Comparison of ENCODE assay signal across 8 cellular contexts in the genomic region with DNA sequence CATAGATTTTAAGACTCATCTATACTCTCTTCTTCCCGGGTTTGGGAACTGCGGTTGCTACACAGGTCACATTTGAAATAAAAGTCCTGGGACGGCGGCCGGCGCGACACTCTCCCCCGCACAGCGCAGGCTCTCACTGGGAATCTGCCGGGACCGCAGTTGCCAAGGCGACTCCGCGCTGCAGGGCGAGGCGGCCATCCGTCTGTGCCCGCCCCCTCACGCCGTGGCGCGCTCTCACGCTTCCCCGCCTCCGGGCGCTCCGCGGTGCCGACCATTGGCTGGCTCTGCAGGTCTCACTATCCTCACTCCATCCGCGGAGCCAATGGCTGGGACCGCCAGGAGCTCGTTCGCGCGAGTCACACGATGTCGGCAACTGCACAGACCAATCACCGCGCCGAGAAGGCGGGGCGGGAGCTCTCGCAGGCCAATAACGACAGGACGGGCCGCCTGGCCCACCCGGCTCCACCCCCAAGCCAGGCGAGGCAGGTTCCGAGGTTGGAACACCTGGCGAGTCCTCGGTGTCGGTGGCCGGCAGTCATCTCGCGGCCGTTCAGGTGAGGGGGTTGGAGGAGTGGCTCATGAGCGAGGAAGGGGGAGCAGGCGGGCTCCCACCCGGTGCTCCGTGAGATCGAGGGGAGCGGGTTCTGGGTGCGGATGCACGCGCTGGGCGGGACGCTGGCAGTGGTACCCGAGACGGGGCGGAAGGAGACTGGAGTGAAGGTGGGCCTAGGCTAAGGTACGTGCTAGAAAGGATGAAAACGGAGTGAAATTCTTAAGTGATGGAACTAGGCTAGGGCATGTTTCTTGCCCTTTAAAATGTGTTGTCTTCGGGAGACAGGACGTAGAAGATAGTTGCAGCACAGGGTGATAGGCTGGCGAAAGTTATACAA. TPM values are rescaled to one million over a fixed set of nuclear protein-coding genes. Genes with fewer than 3 reads are reported as not detected.
DNase-seq lines count a peak whose midpoint lies in the region; ATAC-seq and TF ChIP-seq lines count a peak whose summit lies in the region.

A gene (plus strand): TSS at position 459 of the 890 bp plus-strand sequence. CDS start 5,702 bp downstream, outside the sequence.

- no peaks in the 10 kb centered on the region for H3K27me3 Mint-ChIP-seq in activated naive CD8-positive, alpha-beta T cell treated with anti-CD3 and anti-CD28 coated beads, Interleukin-2, amount 50 U/mL, for 24 hours

- H3K27me3 ChIP-seq in SU-DHL-6 (ENCODE audit: low read length), result no peaks in the 10 kb centered on the region
- no peaks in the 10 kb centered on the region for H3K27me3 ChIP-seq in ovary
- H3K27me3 ChIP-seq in thyroid gland, result no peaks in the 10 kb centered on the region

- H3K9me3 ChIP-seq in SU-DHL-6 (ENCODE audit: insufficient read depth, low read length) (no peaks in the 10 kb centered on the region), ovary (no peaks in the 10 kb centered on the region), thyroid gland (no peaks in the 10 kb centered on the region)

- ATAC-seq in HG02763 (IDR thresholded peaks at IDR 0.05; ENCODE audit: unreplicated experiment) (peak; percentile 98), Right ventricle myocardium inferior (peak; percentile 100)
- ATAC-seq in activated naive CD8-positive, alpha-beta T cell treated with anti-CD3 and anti-CD28 coated beads, Interleukin-2, amount 50 U/mL, for 24 hours, result peak; percentile 99

- peak within 1 kb of the TSS; percentile 92 for H3K4me2 ChIP-seq in SU-DHL-6 (ENCODE audit: low read depth, low read length, poor library complexity, severe bottlenecking)

- no peaks in the 10 kb centered on the region for H3K9me2 ChIP-seq in SU-DHL-6 (replicated peaks; ENCODE audit: insufficient read depth, low read length)

- H3K4me3 ChIP-seq in GM12875 (ENCODE audit: low read depth, low read length), result peak within 1 kb of the TSS; percentile 76
- peak within 1 kb of the TSS; percentile 85 for H3K4me3 ChIP-seq in SU-DHL-6 (ENCODE audit: insufficient read depth, low read length, poor library complexity, severe bottlenecking)
- peak within 1 kb of the TSS; percentile 90 for H3K4me3 ChIP-seq in ovary
- peak within 1 kb of the TSS; percentile 54 to 88 (median 68) for H3K4me3 ChIP-seq in thyroid gland (replicated peaks in 1 of 3)

- intact Hi-C loops in Right ventricle myocardium inferior (cut with DNase I) (loop anchor here (2.0 kb wide), 2 partner anchors 121 to 215 kb away; a partner anchor contains a TSS), ovary (cut with DNase I) (loop anchor here in 2 of 4 donors (5.0 to 10.0 kb wide), 2 partner anchors 213 to 215 kb away; a partner anchor contains a TSS), thyroid gland (cut with DNase I) (loop anchor here (5.0 to 10.0 kb wide), 2 partner anchors 123 to 215 kb away; a partner anchor contains a TSS)

- no peak within 1 kb of the TSS for H3K4me3 Mint-ChIP-seq in activated naive CD8-positive, alpha-beta T cell treated with anti-CD3 and anti-CD28 coated beads, Interleukin-2, amount 50 U/mL, for 24 hours

- H3K79me2 ChIP-seq in SU-DHL-6 (ENCODE audit: insufficient read depth, low read length), result peaks cover 49% of the 10 kb centered on the region

- H3K36me3 Mint-ChIP-seq in activated naive CD8-positive, alpha-beta T cell treated with anti-CD3 and anti-CD28 coated beads, Interleukin-2, amount 50 U/mL, for 24 hours (ENCODE audit: low read depth), result peaks cover 18% of the 10 kb centered on the region

- H3K27ac ChIP-seq in SU-DHL-6 (ENCODE audit: low read depth, low read length), result peak within 1 kb of the TSS; percentile 85
- peak within 1 kb of the TSS; percentile 77 to 82 for H3K27ac ChIP-seq in ovary
- H3K27ac ChIP-seq in thyroid gland, result peak within 1 kb of the TSS; percentile 76 to 92 (median 85)

- peaks cover 32% of the 10 kb centered on the region for H4K20me1 ChIP-seq in SU-DHL-6 (ENCODE audit: low read depth, low read length)

- DNase-seq in NCI-H1417 (lab: John Stamatoyannopoulos, UW), result peak; percentile 96 to 99 (median 99)
- peak; percentile 97 for DNase-seq in activated naive CD8-positive, alpha-beta T cell treated with anti-CD3 and anti-CD28 coated beads, Interleukin-2, amount 50 U/mL, for 24 hours
- DNase-seq in Right ventricle myocardium inferior (ENCODE audit: missing footprints), result peak; percentile 100
- peak; percentile 98 to 99 (median 99) for DNase-seq in ovary
- DNase-seq in thyroid gland, result peak; percentile 100

- peaks cover 27% of the 10 kb centered on the region for H3K4me1 Mint-ChIP-seq in activated naive CD8-positive, alpha-beta T cell treated with anti-CD3 and anti-CD28 coated beads, Interleukin-2, amount 50 U/mL, for 24 hours

- TF ChIP-seq POLR2A in ovary (IDR thresholded peaks at IDR 0.05) (peak; percentile 65), thyroid gland (IDR thresholded peaks at IDR 0.05) (peak in 1 of 2 donors; percentile 92)

- peaks cover 10% of the 10 kb centered on the region; the same call in 1 of the 2 replicates for H3F3A ChIP-seq in SU-DHL-6 (ENCODE audit: insufficient read depth)

- no peaks in the 10 kb centered on the region for H3K9me3 Mint-ChIP-seq in activated naive CD8-positive, alpha-beta T cell treated with anti-CD3 and anti-CD28 coated beads, Interleukin-2, amount 50 U/mL, for 24 hours

- TF ChIP-seq EP300 in ovary (IDR thresholded peaks at IDR 0.05), result no peak

- H2AFZ ChIP-seq in SU-DHL-6 (ENCODE audit: low read depth, low read length, severe bottlenecking), result peak within 1 kb of the TSS; percentile 81

- 0 to 1% (median 1%) methylated on average over 66 to 76 of the region's 76 CpGs for WGBS in ovary, 3 donors
- 0 to 1% methylated on average over 36 to 64 of the region's 76 CpGs for WGBS in thyroid gland, 2 donors

- no peak within 1 kb of the TSS for H3K27ac Mint-ChIP-seq in activated naive CD8-positive, alpha-beta T cell treated with anti-CD3 and anti-CD28 coated beads, Interleukin-2, amount 50 U/mL, for 24 hours

- no peak for TF ChIP-seq CTCF in GM12875 (IDR thresholded peaks at IDR 0.05; ENCODE audit: borderline replicate concordance, insufficient read depth, low read depth, low read length)
- TF ChIP-seq CTCF in SU-DHL-6 (IDR thresholded peaks at IDR 0.05; ENCODE audit: insufficient read depth, low read length, poor library complexity, severe bottlenecking), result no peak
- no peak for TF ChIP-seq CTCF in ovary (IDR thresholded peaks at IDR 0.05)
- TF ChIP-seq CTCF in thyroid gland (IDR thresholded peaks at IDR 0.05), result no peak

- H3K9ac ChIP-seq in SU-DHL-6 (ENCODE audit: low read length), result peak within 1 kb of the TSS; percentile 72

- H3K4me1 ChIP-seq in ovary (ENCODE audit: insufficient read depth) (peaks cover 10% of the 10 kb centered on the region), thyroid gland (peaks cover 6 to 11% of the 10 kb centered on the region in 2 donors)

- H3K36me3 ChIP-seq in SU-DHL-6 (ENCODE audit: low read length) (peaks cover 20% of the 10 kb centered on the region), ovary (no peaks in the 10 kb centered on the region), thyroid gland (no peaks in the 10 kb centered on the region)

RNA-seq across cellular contexts. Expression of the gene that starts here (rescaled TPM):
- 8.5 TPM for total RNA-seq in Right ventricle myocardium inferior
- total RNA-seq in ovary, result 100 to 1,000 TPM in 1 of 7 donors, 10 to 100 TPM in 6; 19.8 to 172 (median 25.7) TPM
- polyA plus RNA-seq in ovary, result 100 to 1,000 TPM in 1 of 2 donors, 10 to 100 TPM in 1; 16.7 to 199 TPM
- 10 to 100 TPM; 27.7 to 39.7 (median 32.7) TPM for total RNA-seq in thyroid gland

Comparison
In these comparisons a context has a peak if more than half of its experiments do, and no peak if none do; other contexts are left out.
1. Peak in every context shown above with its lines: DNase-seq, ATAC-seq, H3K4me3 ChIP-seq and H3K27ac ChIP-seq.